8 cellular contexts compared by ENCODE assay signal in the genomic region with DNA sequence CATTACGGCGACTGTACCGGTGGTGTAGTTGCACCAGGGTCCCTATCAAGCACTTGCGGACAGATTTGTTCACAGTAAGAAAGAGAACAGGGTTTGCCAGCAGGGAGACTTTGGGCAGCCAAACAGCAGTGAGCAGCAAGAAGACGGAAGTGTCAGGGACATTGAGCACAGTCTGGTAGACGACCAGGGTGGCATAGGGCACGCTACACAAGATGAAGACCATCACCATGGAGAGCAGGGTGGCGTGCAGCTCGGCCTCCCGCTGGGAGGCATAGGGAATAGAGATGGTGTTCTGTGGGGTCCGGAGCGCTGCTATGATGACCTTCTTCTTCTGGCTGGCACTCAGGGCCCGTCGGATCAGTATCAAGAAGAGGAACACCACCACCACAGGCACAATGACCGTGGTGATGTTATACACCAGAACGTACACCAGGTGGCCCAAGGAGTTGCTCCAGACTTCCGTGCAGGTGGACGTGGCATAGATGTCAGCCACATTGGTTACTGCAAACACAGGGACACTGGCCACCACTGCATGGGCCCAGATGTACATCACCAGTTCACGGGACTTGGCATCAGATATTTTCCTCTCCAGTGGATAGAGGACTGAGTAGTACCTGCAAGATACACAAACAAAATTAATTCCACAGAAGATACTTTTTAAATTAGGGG. TPM values are rescaled to one million over a fixed set of nuclear protein-coding genes. Genes with fewer than 3 reads are reported as not detected.
A peak's percentile ranks its signal among the peaks of the same experiment; 100 is the strongest.
DNase-seq lines count a peak whose midpoint lies in the region; ATAC-seq and TF ChIP-seq lines count a peak whose summit lies in the region.

No MANE protein-coding gene starts in this region.

- H3K27ac ChIP-seq in left ventricle myocardium inferior (replicated peaks) = no peak overlapping the region
- no peak overlapping the region for H3K27ac ChIP-seq in SU-DHL-6 (ENCODE audit: low read depth, low read length)

- H3K4me1 ChIP-seq in left ventricle myocardium inferior = no peaks in the 10 kb centered on the region

- H3K27me3 ChIP-seq in left ventricle myocardium inferior (ENCODE audit: low read depth) (no peaks in the 10 kb centered on the region), SU-DHL-6 (ENCODE audit: low read length) (no peaks in the 10 kb centered on the region)

- H2AFZ ChIP-seq in SU-DHL-6 (ENCODE audit: low read depth, low read length, severe bottlenecking) = no peak overlapping the region

- no peak for DNase-seq in left ventricle myocardium inferior
- DNase-seq in left cardiac atrium = no peak
- peak; percentile 44 for DNase-seq in kidney tubule cell (ENCODE audit: low spot score)
- DNase-seq in UCSD-AML1 (lab: John Stamatoyannopoulos, UW; ENCODE audit: unreplicated experiment) = no peak
- DNase-seq in NCI-H226 = no peak
- no peak for DNase-seq in Ammon's horn (ENCODE audit: low spot score)

- no peaks in the 10 kb centered on the region for H3F3A ChIP-seq in SU-DHL-6 (ENCODE audit: insufficient read depth)

- H3K36me3 ChIP-seq in left ventricle myocardium inferior (no peaks in the 10 kb centered on the region), SU-DHL-6 (ENCODE audit: low read length) (no peaks in the 10 kb centered on the region)

- no peak overlapping the region for H3K4me2 ChIP-seq in SU-DHL-6 (ENCODE audit: low read depth, low read length, poor library complexity, severe bottlenecking)

- H3K9ac ChIP-seq in SU-DHL-6 (ENCODE audit: low read length) = no peak overlapping the region

- H3K4me3 ChIP-seq in left ventricle myocardium inferior = no peak overlapping the region
- H3K4me3 ChIP-seq in SU-DHL-6 (ENCODE audit: insufficient read depth, low read length, poor library complexity, severe bottlenecking) = no peak overlapping the region

- intact Hi-C loops in left ventricle myocardium inferior (cut with micrococcal nuclease) = no loop called here
- intact Hi-C loops in left cardiac atrium (cut with DNase I) = loop anchor here in 1 of 2 donors (10.0 kb wide), 1 partner anchor 53 kb away; no protein-coding TSS in a partner anchor

- TF ChIP-seq CTCF in left ventricle myocardium inferior (IDR thresholded peaks at IDR 0.05; ENCODE audit: borderline replicate concordance) = peak; percentile 28
- TF ChIP-seq CTCF in SU-DHL-6 (IDR thresholded peaks at IDR 0.05; ENCODE audit: insufficient read depth, low read length, poor library complexity, severe bottlenecking) = peak; percentile 30

- H4K20me1 ChIP-seq in SU-DHL-6 (ENCODE audit: low read depth, low read length) = no peaks in the 10 kb centered on the region

- H3K9me3 ChIP-seq in left ventricle myocardium inferior (replicated peaks) = no peaks in the 10 kb centered on the region
- H3K9me3 ChIP-seq in SU-DHL-6 (ENCODE audit: insufficient read depth, low read length) = no peaks in the 10 kb centered on the region

- no peaks in the 10 kb centered on the region for H3K79me2 ChIP-seq in SU-DHL-6 (ENCODE audit: insufficient read depth, low read length)

- ATAC-seq in left cardiac atrium (no peak), HG02870 (IDR thresholded peaks at IDR 0.05; ENCODE audit: unreplicated experiment) (peak; percentile 69)

- H3K9me2 ChIP-seq in SU-DHL-6 (replicated peaks; ENCODE audit: insufficient read depth, low read length) = no peaks in the 10 kb centered on the region

RNA-seq across cellular contexts. Expression of a gene that starts 19.1 kb away (rescaled TPM):
- 1.2 TPM for total RNA-seq in left ventricle myocardium inferior
- under 1 TPM; 0.50 to 0.52 TPM for total RNA-seq in left cardiac atrium
